In the genomic region with DNA sequence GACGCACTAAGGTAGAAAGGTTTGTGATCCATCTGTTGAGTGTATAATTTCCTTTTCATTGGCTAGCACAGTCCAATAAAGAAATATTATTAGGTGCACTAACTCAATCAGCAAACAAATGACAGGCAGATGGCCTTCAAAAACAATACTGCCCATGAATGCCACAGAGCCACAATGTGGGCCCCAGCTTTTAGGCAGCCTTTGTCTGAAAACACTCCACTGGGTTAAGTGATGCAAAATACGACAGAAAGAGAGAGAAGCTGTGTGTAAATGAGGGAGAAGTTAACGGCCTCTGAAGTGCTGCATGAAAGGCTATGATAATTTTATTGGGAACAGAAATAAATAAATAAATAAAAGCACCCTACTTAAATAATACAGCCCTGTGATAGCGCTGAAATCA, we compare ENCODE assay signal across 1 cellular context.
TF ChIP-seq lines count a peak whose summit lies in the region.

No MANE protein-coding gene starts in this region.

TF ChIP-seq in H1, 55 proteins besides CTCF, POLR2A, EP300 and RAD21 (continued from another document):
- TF ChIP-seq, protein P1, sequence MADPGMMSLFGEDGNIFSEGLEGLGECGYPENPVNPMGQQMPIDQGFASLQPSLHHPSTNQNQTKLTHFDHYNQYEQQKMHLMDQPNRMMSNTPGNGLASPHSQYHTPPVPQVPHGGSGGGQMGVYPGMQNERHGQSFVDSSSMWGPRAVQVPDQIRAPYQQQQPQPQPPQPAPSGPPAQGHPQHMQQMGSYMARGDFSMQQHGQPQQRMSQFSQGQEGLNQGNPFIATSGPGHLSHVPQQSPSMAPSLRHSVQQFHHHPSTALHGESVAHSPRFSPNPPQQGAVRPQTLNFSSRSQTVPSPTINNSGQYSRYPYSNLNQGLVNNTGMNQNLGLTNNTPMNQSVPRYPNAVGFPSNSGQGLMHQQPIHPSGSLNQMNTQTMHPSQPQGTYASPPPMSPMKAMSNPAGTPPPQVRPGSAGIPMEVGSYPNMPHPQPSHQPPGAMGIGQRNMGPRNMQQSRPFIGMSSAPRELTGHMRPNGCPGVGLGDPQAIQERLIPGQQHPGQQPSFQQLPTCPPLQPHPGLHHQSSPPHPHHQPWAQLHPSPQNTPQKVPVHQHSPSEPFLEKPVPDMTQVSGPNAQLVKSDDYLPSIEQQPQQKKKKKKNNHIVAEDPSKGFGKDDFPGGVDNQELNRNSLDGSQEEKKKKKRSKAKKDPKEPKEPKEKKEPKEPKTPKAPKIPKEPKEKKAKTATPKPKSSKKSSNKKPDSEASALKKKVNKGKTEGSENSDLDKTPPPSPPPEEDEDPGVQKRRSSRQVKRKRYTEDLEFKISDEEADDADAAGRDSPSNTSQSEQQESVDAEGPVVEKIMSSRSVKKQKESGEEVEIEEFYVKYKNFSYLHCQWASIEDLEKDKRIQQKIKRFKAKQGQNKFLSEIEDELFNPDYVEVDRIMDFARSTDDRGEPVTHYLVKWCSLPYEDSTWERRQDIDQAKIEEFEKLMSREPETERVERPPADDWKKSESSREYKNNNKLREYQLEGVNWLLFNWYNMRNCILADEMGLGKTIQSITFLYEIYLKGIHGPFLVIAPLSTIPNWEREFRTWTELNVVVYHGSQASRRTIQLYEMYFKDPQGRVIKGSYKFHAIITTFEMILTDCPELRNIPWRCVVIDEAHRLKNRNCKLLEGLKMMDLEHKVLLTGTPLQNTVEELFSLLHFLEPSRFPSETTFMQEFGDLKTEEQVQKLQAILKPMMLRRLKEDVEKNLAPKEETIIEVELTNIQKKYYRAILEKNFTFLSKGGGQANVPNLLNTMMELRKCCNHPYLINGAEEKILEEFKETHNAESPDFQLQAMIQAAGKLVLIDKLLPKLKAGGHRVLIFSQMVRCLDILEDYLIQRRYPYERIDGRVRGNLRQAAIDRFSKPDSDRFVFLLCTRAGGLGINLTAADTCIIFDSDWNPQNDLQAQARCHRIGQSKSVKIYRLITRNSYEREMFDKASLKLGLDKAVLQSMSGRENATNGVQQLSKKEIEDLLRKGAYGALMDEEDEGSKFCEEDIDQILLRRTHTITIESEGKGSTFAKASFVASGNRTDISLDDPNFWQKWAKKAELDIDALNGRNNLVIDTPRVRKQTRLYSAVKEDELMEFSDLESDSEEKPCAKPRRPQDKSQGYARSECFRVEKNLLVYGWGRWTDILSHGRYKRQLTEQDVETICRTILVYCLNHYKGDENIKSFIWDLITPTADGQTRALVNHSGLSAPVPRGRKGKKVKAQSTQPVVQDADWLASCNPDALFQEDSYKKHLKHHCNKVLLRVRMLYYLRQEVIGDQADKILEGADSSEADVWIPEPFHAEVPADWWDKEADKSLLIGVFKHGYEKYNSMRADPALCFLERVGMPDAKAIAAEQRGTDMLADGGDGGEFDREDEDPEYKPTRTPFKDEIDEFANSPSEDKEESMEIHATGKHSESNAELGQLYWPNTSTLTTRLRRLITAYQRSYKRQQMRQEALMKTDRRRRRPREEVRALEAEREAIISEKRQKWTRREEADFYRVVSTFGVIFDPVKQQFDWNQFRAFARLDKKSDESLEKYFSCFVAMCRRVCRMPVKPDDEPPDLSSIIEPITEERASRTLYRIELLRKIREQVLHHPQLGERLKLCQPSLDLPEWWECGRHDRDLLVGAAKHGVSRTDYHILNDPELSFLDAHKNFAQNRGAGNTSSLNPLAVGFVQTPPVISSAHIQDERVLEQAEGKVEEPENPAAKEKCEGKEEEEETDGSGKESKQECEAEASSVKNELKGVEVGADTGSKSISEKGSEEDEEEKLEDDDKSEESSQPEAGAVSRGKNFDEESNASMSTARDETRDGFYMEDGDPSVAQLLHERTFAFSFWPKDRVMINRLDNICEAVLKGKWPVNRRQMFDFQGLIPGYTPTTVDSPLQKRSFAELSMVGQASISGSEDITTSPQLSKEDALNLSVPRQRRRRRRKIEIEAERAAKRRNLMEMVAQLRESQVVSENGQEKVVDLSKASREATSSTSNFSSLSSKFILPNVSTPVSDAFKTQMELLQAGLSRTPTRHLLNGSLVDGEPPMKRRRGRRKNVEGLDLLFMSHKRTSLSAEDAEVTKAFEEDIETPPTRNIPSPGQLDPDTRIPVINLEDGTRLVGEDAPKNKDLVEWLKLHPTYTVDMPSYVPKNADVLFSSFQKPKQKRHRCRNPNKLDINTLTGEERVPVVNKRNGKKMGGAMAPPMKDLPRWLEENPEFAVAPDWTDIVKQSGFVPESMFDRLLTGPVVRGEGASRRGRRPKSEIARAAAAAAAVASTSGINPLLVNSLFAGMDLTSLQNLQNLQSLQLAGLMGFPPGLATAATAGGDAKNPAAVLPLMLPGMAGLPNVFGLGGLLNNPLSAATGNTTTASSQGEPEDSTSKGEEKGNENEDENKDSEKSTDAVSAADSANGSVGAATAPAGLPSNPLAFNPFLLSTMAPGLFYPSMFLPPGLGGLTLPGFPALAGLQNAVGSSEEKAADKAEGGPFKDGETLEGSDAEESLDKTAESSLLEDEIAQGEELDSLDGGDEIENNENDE (IDR thresholded peaks at IDR 0.05; ENCODE audit: insufficient replicate concordance, low read length): peak; percentile 79
- no peak for TF ChIP-seq TAF1 (IDR thresholded peaks at IDR 0.05; ENCODE audit: low read depth, low read length)
TF ChIP-seq in H1: peak in this region for 3.
